ENCODE assay signal across 2 cellular contexts in the genomic region with DNA sequence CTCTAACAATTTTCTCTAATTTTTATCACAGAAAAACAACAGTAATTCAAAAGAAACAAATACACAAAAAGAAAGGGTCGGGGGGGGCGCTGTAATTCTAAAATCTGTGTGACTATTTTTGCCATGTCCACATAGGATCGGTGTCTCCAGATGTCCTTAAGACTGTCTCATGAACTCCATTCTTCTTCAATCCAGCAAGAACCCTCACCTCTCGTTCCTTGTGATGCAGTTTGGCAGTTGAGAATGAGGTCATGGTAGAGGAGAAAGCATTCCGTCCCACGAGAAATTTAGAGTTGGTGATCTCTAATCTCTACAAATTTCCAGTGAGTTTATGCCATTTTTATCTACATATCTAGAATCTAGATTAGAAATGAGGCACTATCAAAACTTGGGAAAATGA.
TF ChIP-seq lines count a peak whose summit lies in the region.

No MANE protein-coding gene starts in this region.

TF ChIP-seq in A549, 52 proteins besides CTCF, POLR2A, EP300 and RAD21:
- TF ChIP-seq ZNF302 (CRISPR knock-in tag; IDR thresholded peaks at IDR 0.05) (no peak), SMC3 (IDR thresholded peaks at IDR 0.05) (no peak), KDM1A (IDR thresholded peaks at IDR 0.05; ENCODE audit: low read depth) (no peak), POLR2AphosphoS2 (conservative IDR thresholded peaks at IDR 0.05; ENCODE audit: low read length) (no peak), HDAC2 (IDR thresholded peaks at IDR 0.05) (no peak), EHMT2 (IDR thresholded peaks at IDR 0.05; ENCODE audit: low read depth) (no peak), TP53 (CRISPR knock-in tag; IDR thresholded peaks at IDR 0.05) (no peak), RARB (CRISPR knock-in tag; IDR thresholded peaks at IDR 0.05) (no peak), CBX2 (IDR thresholded peaks at IDR 0.05; ENCODE audit: borderline replicate concordance, low read depth) (no peak), MYC (IDR thresholded peaks at IDR 0.05; ENCODE audit: borderline replicate concordance, low read length) (no peak), HEYL (CRISPR knock-in tag; IDR thresholded peaks at IDR 0.05) (no peak), HOXA7 (CRISPR knock-in tag; IDR thresholded peaks at IDR 0.05) (no peak)
- TF ChIP-seq, protein P1, sequence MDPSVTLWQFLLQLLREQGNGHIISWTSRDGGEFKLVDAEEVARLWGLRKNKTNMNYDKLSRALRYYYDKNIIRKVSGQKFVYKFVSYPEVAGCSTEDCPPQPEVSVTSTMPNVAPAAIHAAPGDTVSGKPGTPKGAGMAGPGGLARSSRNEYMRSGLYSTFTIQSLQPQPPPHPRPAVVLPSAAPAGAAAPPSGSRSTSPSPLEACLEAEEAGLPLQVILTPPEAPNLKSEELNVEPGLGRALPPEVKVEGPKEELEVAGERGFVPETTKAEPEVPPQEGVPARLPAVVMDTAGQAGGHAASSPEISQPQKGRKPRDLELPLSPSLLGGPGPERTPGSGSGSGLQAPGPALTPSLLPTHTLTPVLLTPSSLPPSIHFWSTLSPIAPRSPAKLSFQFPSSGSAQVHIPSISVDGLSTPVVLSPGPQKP (IDR thresholded peaks at IDR 0.05; ENCODE audit: low read depth, low read length) = no peak
- TF ChIP-seq, protein P2, sequence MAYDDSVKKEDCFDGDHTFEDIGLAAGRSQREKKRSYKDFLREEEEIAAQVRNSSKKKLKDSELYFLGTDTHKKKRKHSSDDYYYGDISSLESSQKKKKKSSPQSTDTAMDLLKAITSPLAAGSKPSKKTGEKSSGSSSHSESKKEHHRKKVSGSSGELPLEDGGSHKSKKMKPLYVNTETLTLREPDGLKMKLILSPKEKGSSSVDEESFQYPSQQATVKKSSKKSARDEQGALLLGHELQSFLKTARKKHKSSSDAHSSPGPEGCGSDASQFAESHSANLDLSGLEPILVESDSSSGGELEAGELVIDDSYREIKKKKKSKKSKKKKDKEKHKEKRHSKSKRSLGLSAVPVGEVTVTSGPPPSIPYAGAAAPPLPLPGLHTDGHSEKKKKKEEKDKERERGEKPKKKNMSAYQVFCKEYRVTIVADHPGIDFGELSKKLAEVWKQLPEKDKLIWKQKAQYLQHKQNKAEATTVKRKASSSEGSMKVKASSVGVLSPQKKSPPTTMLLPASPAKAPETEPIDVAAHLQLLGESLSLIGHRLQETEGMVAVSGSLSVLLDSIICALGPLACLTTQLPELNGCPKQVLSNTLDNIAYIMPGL (CRISPR knock-in tag; IDR thresholded peaks at IDR 0.05; ENCODE audit: borderline replicate concordance) = no peak
- TF ChIP-seq, protein P3, sequence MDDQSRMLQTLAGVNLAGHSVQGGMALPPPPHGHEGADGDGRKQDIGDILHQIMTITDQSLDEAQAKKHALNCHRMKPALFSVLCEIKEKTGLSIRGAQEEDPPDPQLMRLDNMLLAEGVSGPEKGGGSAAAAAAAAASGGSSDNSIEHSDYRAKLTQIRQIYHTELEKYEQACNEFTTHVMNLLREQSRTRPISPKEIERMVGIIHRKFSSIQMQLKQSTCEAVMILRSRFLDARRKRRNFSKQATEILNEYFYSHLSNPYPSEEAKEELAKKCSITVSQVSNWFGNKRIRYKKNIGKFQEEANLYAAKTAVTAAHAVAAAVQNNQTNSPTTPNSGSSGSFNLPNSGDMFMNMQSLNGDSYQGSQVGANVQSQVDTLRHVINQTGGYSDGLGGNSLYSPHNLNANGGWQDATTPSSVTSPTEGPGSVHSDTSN (IDR thresholded peaks at IDR 0.05) = no peak
- TF ChIP-seq, protein P4, sequence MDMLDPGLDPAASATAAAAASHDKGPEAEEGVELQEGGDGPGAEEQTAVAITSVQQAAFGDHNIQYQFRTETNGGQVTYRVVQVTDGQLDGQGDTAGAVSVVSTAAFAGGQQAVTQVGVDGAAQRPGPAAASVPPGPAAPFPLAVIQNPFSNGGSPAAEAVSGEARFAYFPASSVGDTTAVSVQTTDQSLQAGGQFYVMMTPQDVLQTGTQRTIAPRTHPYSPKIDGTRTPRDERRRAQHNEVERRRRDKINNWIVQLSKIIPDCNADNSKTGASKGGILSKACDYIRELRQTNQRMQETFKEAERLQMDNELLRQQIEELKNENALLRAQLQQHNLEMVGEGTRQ (IDR thresholded peaks at IDR 0.05) = no peak

TF ChIP-seq in GM23338, 12 proteins besides CTCF, POLR2A, EP300 and RAD21:
- TF ChIP-seq POLR2AphosphoS5 (IDR thresholded peaks at IDR 0.05; ENCODE audit: low read depth) = no peak
- TF ChIP-seq STAT1 (IDR thresholded peaks at IDR 0.05; ENCODE audit: unreplicated experiment) = no peak
- TF ChIP-seq CREB1 (CRISPR knock-in tag; IDR thresholded peaks at IDR 0.05; ENCODE audit: low read depth) = no peak
- no peak for TF ChIP-seq EZH2 (IDR thresholded peaks at IDR 0.05; ENCODE audit: low read depth, unreplicated experiment)
- TF ChIP-seq, protein P5, sequence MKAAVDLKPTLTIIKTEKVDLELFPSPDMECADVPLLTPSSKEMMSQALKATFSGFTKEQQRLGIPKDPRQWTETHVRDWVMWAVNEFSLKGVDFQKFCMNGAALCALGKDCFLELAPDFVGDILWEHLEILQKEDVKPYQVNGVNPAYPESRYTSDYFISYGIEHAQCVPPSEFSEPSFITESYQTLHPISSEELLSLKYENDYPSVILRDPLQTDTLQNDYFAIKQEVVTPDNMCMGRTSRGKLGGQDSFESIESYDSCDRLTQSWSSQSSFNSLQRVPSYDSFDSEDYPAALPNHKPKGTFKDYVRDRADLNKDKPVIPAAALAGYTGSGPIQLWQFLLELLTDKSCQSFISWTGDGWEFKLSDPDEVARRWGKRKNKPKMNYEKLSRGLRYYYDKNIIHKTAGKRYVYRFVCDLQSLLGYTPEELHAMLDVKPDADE (IDR thresholded peaks at IDR 0.05) = no peak
- TF ChIP-seq EZH2phosphoT487 (IDR thresholded peaks at IDR 0.05; ENCODE audit: unreplicated experiment) = no peak
- TF ChIP-seq NANOG (IDR thresholded peaks at IDR 0.05; ENCODE audit: borderline replicate concordance) = no peak
- no peak for TF ChIP-seq JUNB (IDR thresholded peaks at IDR 0.05; ENCODE audit: unreplicated experiment)
- TF ChIP-seq, protein P6, sequence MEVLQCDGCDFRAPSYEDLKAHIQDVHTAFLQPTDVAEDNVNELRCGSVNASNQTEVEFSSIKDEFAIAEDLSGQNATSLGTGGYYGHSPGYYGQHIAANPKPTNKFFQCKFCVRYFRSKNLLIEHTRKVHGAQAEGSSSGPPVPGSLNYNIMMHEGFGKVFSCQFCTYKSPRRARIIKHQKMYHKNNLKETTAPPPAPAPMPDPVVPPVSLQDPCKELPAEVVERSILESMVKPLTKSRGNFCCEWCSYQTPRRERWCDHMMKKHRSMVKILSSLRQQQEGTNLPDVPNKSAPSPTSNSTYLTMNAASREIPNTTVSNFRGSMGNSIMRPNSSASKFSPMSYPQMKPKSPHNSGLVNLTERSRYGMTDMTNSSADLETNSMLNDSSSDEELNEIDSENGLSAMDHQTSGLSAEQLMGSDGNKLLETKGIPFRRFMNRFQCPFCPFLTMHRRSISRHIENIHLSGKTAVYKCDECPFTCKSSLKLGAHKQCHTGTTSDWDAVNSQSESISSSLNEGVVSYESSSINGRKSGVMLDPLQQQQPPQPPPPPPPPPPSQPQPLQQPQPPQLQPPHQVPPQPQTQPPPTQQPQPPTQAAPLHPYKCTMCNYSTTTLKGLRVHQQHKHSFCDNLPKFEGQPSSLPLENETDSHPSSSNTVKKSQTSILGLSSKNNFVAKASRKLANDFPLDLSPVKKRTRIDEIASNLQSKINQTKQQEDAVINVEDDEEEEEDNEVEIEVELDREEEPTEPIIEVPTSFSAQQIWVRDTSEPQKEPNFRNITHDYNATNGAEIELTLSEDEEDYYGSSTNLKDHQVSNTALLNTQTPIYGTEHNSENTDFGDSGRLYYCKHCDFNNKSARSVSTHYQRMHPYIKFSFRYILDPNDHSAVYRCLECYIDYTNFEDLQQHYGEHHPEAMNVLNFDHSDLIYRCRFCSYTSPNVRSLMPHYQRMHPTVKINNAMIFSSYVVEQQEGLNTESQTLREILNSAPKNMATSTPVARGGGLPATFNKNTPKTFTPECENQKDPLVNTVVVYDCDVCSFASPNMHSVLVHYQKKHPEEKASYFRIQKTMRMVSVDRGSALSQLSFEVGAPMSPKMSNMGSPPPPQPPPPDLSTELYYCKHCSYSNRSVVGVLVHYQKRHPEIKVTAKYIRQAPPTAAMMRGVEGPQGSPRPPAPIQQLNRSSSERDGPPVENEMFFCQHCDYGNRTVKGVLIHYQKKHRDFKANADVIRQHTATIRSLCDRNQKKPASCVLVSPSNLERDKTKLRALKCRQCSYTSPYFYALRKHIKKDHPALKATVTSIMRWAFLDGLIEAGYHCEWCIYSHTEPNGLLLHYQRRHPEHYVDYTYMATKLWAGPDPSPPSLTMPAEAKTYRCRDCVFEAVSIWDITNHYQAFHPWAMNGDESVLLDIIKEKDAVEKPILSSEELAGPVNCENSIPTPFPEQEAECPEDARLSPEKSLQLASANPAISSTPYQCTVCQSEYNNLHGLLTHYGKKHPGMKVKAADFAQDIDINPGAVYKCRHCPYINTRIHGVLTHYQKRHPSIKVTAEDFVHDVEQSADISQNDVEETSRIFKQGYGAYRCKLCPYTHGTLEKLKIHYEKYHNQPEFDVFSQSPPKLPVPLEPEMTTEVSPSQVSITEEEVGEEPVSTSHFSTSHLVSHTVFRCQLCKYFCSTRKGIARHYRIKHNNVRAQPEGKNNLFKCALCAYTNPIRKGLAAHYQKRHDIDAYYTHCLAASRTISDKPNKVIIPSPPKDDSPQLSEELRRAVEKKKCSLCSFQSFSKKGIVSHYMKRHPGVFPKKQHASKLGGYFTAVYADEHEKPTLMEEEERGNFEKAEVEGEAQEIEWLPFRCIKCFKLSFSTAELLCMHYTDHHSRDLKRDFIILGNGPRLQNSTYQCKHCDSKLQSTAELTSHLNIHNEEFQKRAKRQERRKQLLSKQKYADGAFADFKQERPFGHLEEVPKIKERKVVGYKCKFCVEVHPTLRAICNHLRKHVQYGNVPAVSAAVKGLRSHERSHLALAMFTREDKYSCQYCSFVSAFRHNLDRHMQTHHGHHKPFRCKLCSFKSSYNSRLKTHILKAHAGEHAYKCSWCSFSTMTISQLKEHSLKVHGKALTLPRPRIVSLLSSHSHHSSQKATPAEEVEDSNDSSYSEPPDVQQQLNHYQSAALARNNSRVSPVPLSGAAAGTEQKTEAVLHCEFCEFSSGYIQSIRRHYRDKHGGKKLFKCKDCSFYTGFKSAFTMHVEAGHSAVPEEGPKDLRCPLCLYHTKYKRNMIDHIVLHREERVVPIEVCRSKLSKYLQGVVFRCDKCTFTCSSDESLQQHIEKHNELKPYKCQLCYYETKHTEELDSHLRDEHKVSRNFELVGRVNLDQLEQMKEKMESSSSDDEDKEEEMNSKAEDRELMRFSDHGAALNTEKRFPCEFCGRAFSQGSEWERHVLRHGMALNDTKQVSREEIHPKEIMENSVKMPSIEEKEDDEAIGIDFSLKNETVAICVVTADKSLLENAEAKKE (CRISPR knock-in tag; IDR thresholded peaks at IDR 0.05) = no peak
- no peak for TF ChIP-seq ZNF331 (CRISPR knock-in tag; IDR thresholded peaks at IDR 0.05; ENCODE audit: low read depth)
- TF ChIP-seq, protein P7, sequence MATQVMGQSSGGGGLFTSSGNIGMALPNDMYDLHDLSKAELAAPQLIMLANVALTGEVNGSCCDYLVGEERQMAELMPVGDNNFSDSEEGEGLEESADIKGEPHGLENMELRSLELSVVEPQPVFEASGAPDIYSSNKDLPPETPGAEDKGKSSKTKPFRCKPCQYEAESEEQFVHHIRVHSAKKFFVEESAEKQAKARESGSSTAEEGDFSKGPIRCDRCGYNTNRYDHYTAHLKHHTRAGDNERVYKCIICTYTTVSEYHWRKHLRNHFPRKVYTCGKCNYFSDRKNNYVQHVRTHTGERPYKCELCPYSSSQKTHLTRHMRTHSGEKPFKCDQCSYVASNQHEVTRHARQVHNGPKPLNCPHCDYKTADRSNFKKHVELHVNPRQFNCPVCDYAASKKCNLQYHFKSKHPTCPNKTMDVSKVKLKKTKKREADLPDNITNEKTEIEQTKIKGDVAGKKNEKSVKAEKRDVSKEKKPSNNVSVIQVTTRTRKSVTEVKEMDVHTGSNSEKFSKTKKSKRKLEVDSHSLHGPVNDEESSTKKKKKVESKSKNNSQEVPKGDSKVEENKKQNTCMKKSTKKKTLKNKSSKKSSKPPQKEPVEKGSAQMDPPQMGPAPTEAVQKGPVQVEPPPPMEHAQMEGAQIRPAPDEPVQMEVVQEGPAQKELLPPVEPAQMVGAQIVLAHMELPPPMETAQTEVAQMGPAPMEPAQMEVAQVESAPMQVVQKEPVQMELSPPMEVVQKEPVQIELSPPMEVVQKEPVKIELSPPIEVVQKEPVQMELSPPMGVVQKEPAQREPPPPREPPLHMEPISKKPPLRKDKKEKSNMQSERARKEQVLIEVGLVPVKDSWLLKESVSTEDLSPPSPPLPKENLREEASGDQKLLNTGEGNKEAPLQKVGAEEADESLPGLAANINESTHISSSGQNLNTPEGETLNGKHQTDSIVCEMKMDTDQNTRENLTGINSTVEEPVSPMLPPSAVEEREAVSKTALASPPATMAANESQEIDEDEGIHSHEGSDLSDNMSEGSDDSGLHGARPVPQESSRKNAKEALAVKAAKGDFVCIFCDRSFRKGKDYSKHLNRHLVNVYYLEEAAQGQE (IDR thresholded peaks at IDR 0.05; ENCODE audit: unreplicated experiment) = no peak
- TF ChIP-seq ZNF114 (CRISPR knock-in tag; IDR thresholded peaks at IDR 0.05) = no peak
TF ChIP-seq in GM23338: peak in this region for 0.
